Comparison of ENCODE assay signal across 19 cellular contexts in genomic region chr6:127446356-127446755, GRCh38. TPM values are rescaled to one million over a fixed set of nuclear protein-coding genes. Genes with fewer than 3 reads are reported as not detected.
DNase-seq lines count a peak whose midpoint lies in the region; FAIRE-seq and TF ChIP-seq lines count a peak whose summit lies in the region.
"Had no signal": no experiment of that assay in that cellular context is flagged by ENCODE, and none has a peak within 500 bp of the region (broad histone marks: within the 10 kb centered on the region; RNA-seq: fewer than 3 reads in every experiment).

No MANE protein-coding gene starts in this region.

- H3K4me3 Mint-ChIP-seq in immature natural killer cell: no peak overlapping the region

- no peaks in the 10 kb centered on the region for H3K9me3 Mint-ChIP-seq in immature natural killer cell

- no peak for FAIRE-seq in GM12892 (lab: Jason Lieb, UNC)
- FAIRE-seq: G401.6 had no signal

- no peaks in the 10 kb centered on the region for H3K4me1 ChIP-seq in A673 (ENCODE audit: insufficient read depth, low read length, poor library complexity, severe bottlenecking)

- peak; percentile 32 for DNase-seq in A673 (ENCODE audit: low spot score)
- peak; percentile 84 for DNase-seq in LHCN-M2 (ENCODE audit: low read depth)
- DNase-seq in choroid plexus epithelial cell (ENCODE audit: low read depth): peak; percentile 54
- DNase-seq in myocyte (ENCODE audit: low read depth): peak; percentile 44
- no peak for DNase-seq in immature natural killer cell
- no peak for DNase-seq in RPMI8226
- no peak for DNase-seq in GM12892 (ENCODE audit: insufficient read length)
- no peak for DNase-seq in NCI-H2029 (lab: John Stamatoyannopoulos, UW)
- DNase-seq: Calu3, DMS79, GOT3, MG63, NCI-H1417, NCI-H1930, NCI-H510A treated with DMSO at 0.1 percent for 48 hours had no signal

- no peaks in the 10 kb centered on the region for H3K27me3 ChIP-seq in A673 (replicated peaks; ENCODE audit: insufficient read depth, low read depth, low read length, poor library complexity)
- H3K27me3 ChIP-seq: MG63 had no signal

- no peak for TF ChIP-seq CTCF in A673 (conservative IDR thresholded peaks at IDR 0.05; ENCODE audit: low read depth, low read length)
- no peak for TF ChIP-seq CTCF in choroid plexus epithelial cell (conservative IDR thresholded peaks at IDR 0.05; ENCODE audit: low read depth, low read length)

- H3K27ac Mint-ChIP-seq in immature natural killer cell: no peak overlapping the region

- no peaks in the 10 kb centered on the region for H3K36me3 Mint-ChIP-seq in immature natural killer cell

- POLR2A ChIA-PET in A673 (lab: Charles Lee; ENCODE audit: low non-redundant PET): no interaction called here

- BruUV-seq in A673 (replicated peaks; lab: Mats Ljungman, UMichigan): no TSS peak

- H3K4me3 ChIP-seq in A673 (ENCODE audit: low read depth, low read length, poor library complexity, severe bottlenecking) (no peak overlapping the region), choroid plexus epithelial cell (ENCODE audit: low read depth, low read length) (no peak overlapping the region)
- H3K4me3 ChIP-seq: MG63, SK-N-MC had no signal

- H3K27me3 Mint-ChIP-seq in immature natural killer cell (ENCODE audit: low read depth in 3 of 3): peaks cover 1 to 5% (median 5%) of the 10 kb centered on the region in 3 donors

- peak overlapping the region; percentile 6 for H3K27ac ChIP-seq in A673 (ENCODE audit: low read depth, low read length, poor library complexity, severe bottlenecking)
- H3K27ac ChIP-seq: HL-60, KMS-11, SK-N-MC had no signal

- CTCF ChIA-PET in A673 (lab: Charles Lee): no interaction called here

- no peaks in the 10 kb centered on the region for H3K4me1 Mint-ChIP-seq in immature natural killer cell

- no peak for TF ChIP-seq POLR2A in GM12892 (IDR thresholded peaks at IDR 0.05; ENCODE audit: low read depth, low read length)

- intact Hi-C loops in A673 (cut with micrococcal nuclease; ENCODE audit: unreplicated experiment): no loop called here

- H3K36me3 ChIP-seq in A673 (ENCODE audit: insufficient read depth, low read length, poor library complexity, severe bottlenecking): peaks cover 53% of the 10 kb centered on the region
- H3K36me3 ChIP-seq: MG63 had no signal

- no peaks in the 10 kb centered on the region for H3K9me3 ChIP-seq in A673 (ENCODE audit: low read depth, low read length, poor library complexity, severe bottlenecking)
- H3K9me3 ChIP-seq: MG63 had no signal

RNA-seq across cellular contexts. Expression of gene KIAA0408, which starts 12.8 kb away (rescaled TPM):
- 27.7 and 34.7 TPM in 2 replicates for total RNA-seq in A673 (2021)
- total RNA-seq in LHCN-M2 (2014; rRNA removed): 2.4 and 5.0 TPM in 2 replicates
- polyA plus RNA-seq in LHCN-M2 (2012): 1.5 TPM
- 1.7 and 2.0 TPM in 2 replicates for total RNA-seq in myocyte
- polyA plus RNA-seq in myocyte (2012): 0.73 TPM
- polyA plus RNA-seq in immature natural killer cell: not detected
- polyA plus RNA-seq in GM12892 (2012; ENCODE audit: missing spikeins): 0.15 TPM

Comparison
In these comparisons a context has a peak if more than half of its experiments do, and no peak if none do; other contexts are left out.
1. DNase-seq: peak in A673 (single experiment), LHCN-M2 (single experiment), choroid plexus epithelial cell (single experiment) and myocyte (single experiment); none in immature natural killer cell (0 of 3), RPMI8226 (single experiment), GM12892 (single experiment) and NCI-H2029 (single experiment).